In genomic region chr1:111412839-111413238, GRCh38 we compare ENCODE assay signal across 29 cellular contexts.
"Had no signal": no experiment of that assay in that cellular context is flagged by ENCODE, and none has a peak within 500 bp of the region (broad histone marks: within the 10 kb centered on the region; RNA-seq: fewer than 3 reads in every experiment).

No MANE protein-coding gene starts in this region.

- H3K36me3 ChIP-seq: brain microvascular endothelial cell, WERI-Rb-1 had no signal

- H3K27me3 ChIP-seq: brain microvascular endothelial cell, dorsolateral prefrontal cortex had no signal

- FAIRE-seq: astrocyte, bronchial epithelial cell had no signal

- ATAC-seq: activated CD4-positive, CD25-positive, alpha-beta regulatory T cell treated with anti-CD3 and anti-CD28 coated beads, Interleukin-2, amount 50 U/mL, for 24 hours; activated CD8-positive, alpha-beta T cell treated with anti-CD3 and anti-CD28 coated beads for 36 hours; activated T-cell treated with anti-CD3 and anti-CD28 coated beads, Interleukin-2, amount 50 U/mL, for 4 hours; activated T-helper 17 cell treated with anti-CD3 and anti-CD28 coated beads, Interleukin-2, amount 50 U/mL, for 72 hours; esophagus mucosa; T-helper 17 cell had no signal

- DNase-seq: activated B cell treated with CpG ODN at 0.5 μM for 24 hours; activated CD4-positive, alpha-beta T cell treated with anti-CD3 and anti-CD28 coated beads for 48 hours; activated CD4-positive, alpha-beta T cell treated with anti-CD3 and anti-CD28 coated beads, Interleukin-2, amount 50 U/mL, for 1 hour; activated CD4-positive, alpha-beta T cell treated with anti-CD3 and anti-CD28 coated beads, Interleukin-2, amount 50 U/mL, for 48 hours; activated CD8-positive, alpha-beta memory T cell treated with anti-CD3 and anti-CD28 coated beads for 24 hours; activated CD8-positive, alpha-beta T cell treated with anti-CD3 and anti-CD28 coated beads for 36 hours; activated effector memory CD4-positive, alpha-beta T cell treated with Interleukin-2 at 50 U/mL for 16 hours; activated gamma-delta T cell treated with Interleukin-2 at 50 U/mL for 16 hours; activated naive CD4-positive, alpha-beta T cell treated with anti-CD3 and anti-CD28 coated beads, Interleukin-2, amount 50 U/mL, for 16 hours; activated naive CD4-positive, alpha-beta T cell treated with Interleukin-2 at 50 U/mL for 16 hours; activated T-cell treated with anti-CD3 and anti-CD28 coated beads, Interleukin-2, amount 50 U/mL, for 4 hours; amniotic stem cell; anterior cingulate cortex; brain microvascular endothelial cell; dorsolateral prefrontal cortex; effector memory CD4-positive, alpha-beta T cell; endodermal cell; foreskin melanocyte; head of caudate nucleus; T-helper 1 cell; T-helper 17 cell; T1000; WERI-Rb-1 had no signal

- H3K4me3 ChIP-seq: coronary artery, dorsolateral prefrontal cortex had no signal

- H3K27ac ChIP-seq: brain microvascular endothelial cell, coronary artery, dorsolateral prefrontal cortex, WERI-Rb-1 had no signal
